14 cellular contexts compared by ENCODE assay signal in the genomic region with DNA sequence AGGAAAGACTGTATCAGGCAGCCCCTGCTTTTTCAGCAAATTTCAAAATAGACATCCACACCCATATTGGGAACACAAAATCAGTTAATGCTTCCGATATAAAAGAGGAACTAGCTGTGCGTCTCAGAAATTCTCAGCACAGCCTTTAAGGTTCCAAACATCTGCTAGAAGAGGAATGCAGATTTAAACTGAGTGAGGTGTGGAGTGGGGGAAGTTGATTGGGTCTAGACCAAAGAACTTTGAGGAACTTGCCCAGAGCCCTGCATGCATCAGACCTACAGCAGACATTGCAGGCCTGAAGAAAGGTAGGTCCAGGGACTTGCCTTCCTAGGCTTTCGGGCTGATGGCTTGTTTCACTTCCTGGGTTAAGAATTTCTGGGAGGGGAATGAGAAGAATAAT. TPM values are rescaled to one million over a fixed set of nuclear protein-coding genes. Genes with fewer than 3 reads are reported as not detected.
DNase-seq lines count a peak whose midpoint lies in the region; ATAC-seq and TF ChIP-seq lines count a peak whose summit lies in the region.
"Had no signal": no experiment of that assay in that cellular context is flagged by ENCODE, and none has a peak within 500 bp of the region (broad histone marks: within the 10 kb centered on the region; RNA-seq: fewer than 3 reads in every experiment).

TSS of gene MS4A4A (plus strand) at position 255 of the 400 bp plus-strand sequence. CDS start at position 265, 10 bp downstream.

- 67 to 86% (median 68%) methylated on average over 3 of the region's 3 CpGs for WGBS in adrenal gland, 4 donors

- no peaks in the 10 kb centered on the region for H3K9me3 ChIP-seq in Karpas-422 (ENCODE audit: low read length)
- no peaks in the 10 kb centered on the region for H3K9me3 ChIP-seq in adrenal gland (replicated peaks in 1 of 3)
- no peaks in the 10 kb centered on the region for H3K9me3 ChIP-seq in upper lobe of right lung

- ATAC-seq in memory B cell (ENCODE audit: low read depth): peak; percentile 100
- ATAC-seq in upper lobe of right lung: peak; percentile 87
- no peak for ATAC-seq in HG03196 (IDR thresholded peaks at IDR 0.05; ENCODE audit: unreplicated experiment)
- no peak for ATAC-seq in HG02678 (IDR thresholded peaks at IDR 0.05; ENCODE audit: unreplicated experiment)
- ATAC-seq: Panc1 had no signal

- intact Hi-C loops in adrenal gland (cut with DNase I) (no loop called here), upper lobe of right lung (cut with DNase I) (no loop called here)

- H3K4me3 ChIP-seq in Karpas-422 (ENCODE audit: low read length): no peak within 1 kb of the TSS
- H3K4me3 ChIP-seq in adrenal gland: peak within 1 kb of the TSS in 1 of 4 donors; percentile 29
- H3K4me3 ChIP-seq in upper lobe of right lung: peak within 1 kb of the TSS; percentile 25
- H3K4me3 ChIP-seq: GM23248 had no signal

- H3K36me3 Mint-ChIP-seq in memory B cell: no peaks in the 10 kb centered on the region
- H3K36me3 Mint-ChIP-seq: natural killer cell had no signal

- no peak within 1 kb of the TSS for H3K4me3 Mint-ChIP-seq in memory B cell
- H3K4me3 Mint-ChIP-seq: natural killer cell had no signal

- no peak within 1 kb of the TSS for H3K9ac ChIP-seq in Karpas-422 (ENCODE audit: low read length)
- H3K9ac ChIP-seq: GM23248 had no signal

- DNase-seq in Karpas-422 (peak; percentile 44), adrenal gland (peak in 6 of 7 donors; percentile 22 to 65 (median 34)), memory B cell (ENCODE audit: low spot score in 2 of 2) (peak; percentile 26 to 49), upper lobe of right lung (no peak)
- DNase-seq in activated T-cell treated with anti-CD3 and anti-CD28 coated beads, Interleukin-2, amount 50 U/mL, for 1 hour: no peak
- DNase-seq: GM23248; natural killer cell; NCI-H1092; stimulated activated CD4-positive, alpha-beta T cell treated with anti-CD3 and anti-CD28 coated beads, Interleukin-2, amount 100 ng/mL, for 24 hours had no signal

- H3K9me2 ChIP-seq in Karpas-422 (replicated peaks; ENCODE audit: insufficient read depth, low read length): no peaks in the 10 kb centered on the region

- TF ChIP-seq CTCF in adrenal gland (IDR thresholded peaks at IDR 0.05) (no peak), upper lobe of right lung (IDR thresholded peaks at IDR 0.05) (no peak)

- H4K20me1 ChIP-seq in Karpas-422 (ENCODE audit: insufficient read depth, low read depth, low read length): no peaks in the 10 kb centered on the region

- H3K27me3 ChIP-seq in Karpas-422 (ENCODE audit: low read length) (no peaks in the 10 kb centered on the region), adrenal gland (no peaks in the 10 kb centered on the region), upper lobe of right lung (no peaks in the 10 kb centered on the region)

- peaks cover 3% of the 10 kb centered on the region for H3K4me1 Mint-ChIP-seq in memory B cell
- H3K4me1 Mint-ChIP-seq: natural killer cell had no signal

- H3K27ac ChIP-seq in Karpas-422 (ENCODE audit: low read length) (no peak within 1 kb of the TSS), adrenal gland (peak within 1 kb of the TSS in 4 of 5 donors; percentile 1 to 81 (median 54)), upper lobe of right lung (peak within 1 kb of the TSS; percentile 74)
- H3K27ac ChIP-seq: GM23248 had no signal

- no peaks in the 10 kb centered on the region for H3K79me2 ChIP-seq in Karpas-422 (ENCODE audit: low read length)

- H3K4me1 ChIP-seq in Karpas-422 (ENCODE audit: low read length) (no peaks in the 10 kb centered on the region), adrenal gland (replicated peaks in 1 of 2) (no peaks in the 10 kb centered on the region), upper lobe of right lung (no peaks in the 10 kb centered on the region)

- peaks cover 1% of the 10 kb centered on the region for H3K9me3 Mint-ChIP-seq in memory B cell
- H3K9me3 Mint-ChIP-seq: activated T-helper 2 cell treated with anti-CD3 and anti-CD28 coated beads, Interferon-gamma antibody, Interleukin-2, Interleukin-4, amounts not matched to agents 10 μg/mL and 5 μg/mL and 100 μg/mL, durations not matched to agents 14 hours and 24 hours and 36 hours; natural killer cell had no signal

- H2AFZ ChIP-seq in Karpas-422 (ENCODE audit: low read length): no peak within 1 kb of the TSS
- H2AFZ ChIP-seq: GM23248 had no signal

- H3K27ac Mint-ChIP-seq in memory B cell: peak within 1 kb of the TSS; percentile 12
- H3K27ac Mint-ChIP-seq: activated T-helper 2 cell treated with anti-CD3 and anti-CD28 coated beads, Interferon-gamma antibody, Interleukin-2, Interleukin-4, amounts not matched to agents 10 μg/mL and 5 μg/mL and 100 μg/mL, durations not matched to agents 14 hours and 24 hours and 36 hours; natural killer cell had no signal

- no peaks in the 10 kb centered on the region for H3K27me3 Mint-ChIP-seq in memory B cell

- no peak within 1 kb of the TSS for H3K4me2 ChIP-seq in Karpas-422 (ENCODE audit: low read depth, low read length, poor library complexity, severe bottlenecking)

- TF ChIP-seq POLR2A in adrenal gland (IDR thresholded peaks at IDR 0.05): peak; percentile 11 to 26

- no peaks in the 10 kb centered on the region for H3K36me3 ChIP-seq in Karpas-422 (ENCODE audit: insufficient read depth, low read length)
- H3K36me3 ChIP-seq in adrenal gland (replicated peaks in 1 of 2): no peaks in the 10 kb centered on the region
- no peaks in the 10 kb centered on the region for H3K36me3 ChIP-seq in upper lobe of right lung

RNA-seq across cellular contexts. Expression of gene MS4A4A, which starts in this region (rescaled TPM):
- total RNA-seq in Karpas-422 (2014; rRNA removed; shearing (Covaris generic); ENCODE audit: low replicate concordance): not detected in 2 replicates
- total RNA-seq in adrenal gland (100 to 1,000 TPM in 1 of 8 donors, 10 to 100 TPM in 7; 24.3 to 120 (median 69.3) TPM), upper lobe of right lung (53.9 TPM)
- 10 to 100 TPM; 19.2 to 33.4 (median 21.8) TPM for polyA plus RNA-seq in adrenal gland
- total RNA-seq: activated T-helper 2 cell treated with anti-CD3 and anti-CD28 coated beads, Interferon-gamma antibody, Interleukin-2, Interleukin-4, amounts not matched to agents 10 μg/mL and 5 μg/mL and 100 μg/mL, durations not matched to agents 14 hours and 24 hours and 36 hours; dermis microvascular lymphatic vessel endothelial cell; GM23248 had no signal
- polyA plus RNA-seq: GM23248 had no signal

Comparison
In these comparisons a context has a peak if more than half of its experiments do, and no peak if none do; other contexts are left out.
1. RNA of gene MS4A4A (total RNA-seq): 24.3 to 120 TPM in adrenal gland and 53.9 TPM in upper lobe of right lung (single experiment); not detected in Karpas-422; every median in the first group is over 10 times any median in the second.
2. Peak in DNase-seq in Karpas-422; RNA of the gene not detected or under 1 TPM.
3. DNase-seq: peak in adrenal gland (6 of 7) and memory B cell (2 of 2); none in upper lobe of right lung (single experiment) and activated T-cell treated with anti-CD3 and anti-CD28 coated beads, Interleukin-2, amount 50 U/mL, for 1 hour (single experiment).
4. ATAC-seq: peak in memory B cell (single experiment) and upper lobe of right lung (single experiment); none in HG03196 (single experiment) and HG02678 (single experiment).